Comparison of ENCODE assay signal across 5 cellular contexts in the genomic region with DNA sequence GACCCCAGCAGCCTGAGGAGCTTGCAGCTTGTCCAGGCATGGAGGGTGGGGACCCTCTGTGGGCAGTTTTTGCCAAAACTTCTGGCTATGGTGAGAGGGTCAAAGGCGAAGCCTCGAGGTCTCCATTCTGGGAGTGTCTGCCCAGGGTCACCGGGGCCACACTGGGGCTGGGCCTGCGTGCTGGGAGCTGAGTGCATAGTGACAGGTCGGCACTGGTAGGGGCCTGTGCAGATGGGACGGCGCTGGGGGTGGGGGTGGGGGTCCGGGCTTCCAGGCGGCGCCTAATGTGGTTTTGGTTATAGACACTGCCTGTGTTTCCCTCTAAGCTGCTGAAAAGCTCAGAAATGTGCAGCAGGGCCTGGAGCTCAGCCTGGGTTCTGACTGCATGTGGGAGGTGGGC. TPM values are rescaled to one million over a fixed set of nuclear protein-coding genes. Genes with fewer than 3 reads are reported as not detected.
"Had no signal": no experiment of that assay in that cellular context is flagged by ENCODE, and none has a peak within 500 bp of the region (broad histone marks: within the 10 kb centered on the region; RNA-seq: fewer than 3 reads in every experiment).

No MANE protein-coding gene starts in this region.

RNA-seq across cellular contexts. Expression of gene SPN, which starts 34.3 kb away (rescaled TPM):
- total RNA-seq: LHCN-M2, MCF 10A, NCI-H460, PC-3, SJSA1 had no signal

RNA-seq across cellular contexts. Expression of gene QPRT, which starts 50.3 kb away (rescaled TPM):
- total RNA-seq: MCF 10A had no signal
